In genomic region chr19:51572415-51572814, GRCh38 we compare ENCODE assay signal across 1 cellular context.
TF ChIP-seq lines count a peak whose summit lies in the region.

No MANE protein-coding gene starts in this region.

TF ChIP-seq in H1, 55 proteins besides CTCF, POLR2A, EP300 and RAD21 (continued from another document):
- no peak for TF ChIP-seq CHD7 (IDR thresholded peaks at IDR 0.05; ENCODE audit: insufficient replicate concordance, low read length)
- no peak for TF ChIP-seq BACH1 (IDR thresholded peaks at IDR 0.05; ENCODE audit: low read length)
- TF ChIP-seq BRCA1 (IDR thresholded peaks at IDR 0.05; ENCODE audit: low read depth, low read length), result no peak
- TF ChIP-seq KDM5A (IDR thresholded peaks at IDR 0.05; ENCODE audit: low read length), result no peak
- no peak for TF ChIP-seq EGR1 (IDR thresholded peaks at IDR 0.05; ENCODE audit: borderline replicate concordance, low read depth, low read length)
- TF ChIP-seq E2F6 (IDR thresholded peaks at IDR 0.05), result no peak
- TF ChIP-seq SIX5 (IDR thresholded peaks at IDR 0.05; ENCODE audit: low read depth, low read length), result no peak
- TF ChIP-seq ASH2L (IDR thresholded peaks at IDR 0.05; ENCODE audit: low read length), result no peak
- TF ChIP-seq JUN (IDR thresholded peaks at IDR 0.05; ENCODE audit: low read depth, low read length), result no peak
- TF ChIP-seq HDAC6 (IDR thresholded peaks at IDR 0.05; ENCODE audit: low read depth, low read length), result no peak
- TF ChIP-seq SAP30 (IDR thresholded peaks at IDR 0.05; ENCODE audit: insufficient read depth, insufficient replicate concordance, low read length), result no peak
- no peak for TF ChIP-seq CTBP2 (IDR thresholded peaks at IDR 0.05; ENCODE audit: borderline replicate concordance, insufficient read depth, insufficient read length, low read length)
- TF ChIP-seq TCF12 (IDR thresholded peaks at IDR 0.05; ENCODE audit: low read depth, low read length), result no peak
- TF ChIP-seq MAFK (IDR thresholded peaks at IDR 0.05; ENCODE audit: low read depth, low read length), result no peak
